In the genomic region with DNA sequence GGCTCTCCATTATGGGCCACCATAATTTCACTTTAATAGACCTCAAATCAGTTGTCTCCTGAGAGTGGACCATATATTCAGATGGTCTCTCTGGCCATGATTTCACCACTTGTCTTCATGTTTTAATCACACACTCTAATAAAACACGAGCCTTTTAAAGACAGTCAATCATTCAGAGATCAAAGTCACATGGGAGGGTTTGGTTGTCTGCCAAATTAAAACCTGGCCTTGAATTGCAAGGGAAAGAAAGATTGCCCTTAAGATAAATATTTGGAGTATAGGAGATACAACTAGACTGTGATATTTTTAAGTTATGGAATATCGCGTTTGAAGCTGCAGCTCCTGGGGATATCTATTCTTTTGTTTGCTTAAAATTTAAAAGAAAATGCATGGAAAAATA, we compare ENCODE assay signal across 25 cellular contexts.
"Had no signal": no experiment of that assay in that cellular context is flagged by ENCODE, and none has a peak within 500 bp of the region (broad histone marks: within the 10 kb centered on the region; RNA-seq: fewer than 3 reads in every experiment).

No MANE protein-coding gene starts in this region.

- DNase-seq: hypothalamus; immature natural killer cell; kidney; left ventricle myocardium inferior; mesendoderm; naive thymus-derived CD8-positive, alpha-beta T cell; nucleus accumbens; pancreas; posterior cingulate gyrus; retina; right cardiac atrium; spleen; stimulated activated CD4-positive, alpha-beta T cell treated with anti-CD3 and anti-CD28 coated beads, Interleukin-4, amount 100 ng/mL, for 24 hours; stimulated activated naive CD4-positive, alpha-beta T cell; tibial artery; trophoblast cell; upper lobe of right lung; uterus had no signal

- H3K27me3 ChIP-seq: pancreas, spleen, suprapubic skin, tibial artery, upper lobe of right lung, uterus had no signal

- H3K36me3 ChIP-seq: left ventricle myocardium inferior, pancreas, prostate gland, spleen, suprapubic skin, thoracic aorta, tibial artery, upper lobe of right lung, uterus had no signal

- H3K9me3 ChIP-seq: left ventricle myocardium inferior, pancreas, prostate gland, suprapubic skin, thoracic aorta, tibial artery, upper lobe of right lung, uterus had no signal

- H3K4me1 ChIP-seq: left ventricle myocardium inferior, pancreas, prostate gland, spleen, suprapubic skin, tibial artery, upper lobe of right lung, uterus had no signal

- ATAC-seq: naive thymus-derived CD8-positive, alpha-beta T cell; pancreas; right cardiac atrium; sciatic nerve; stimulated activated effector memory CD8-positive, alpha-beta T cell treated with anti-CD3 and anti-CD28 coated beads, Interleukin-12 subunit alpha, Interleukin-12 subunit beta, amount 100 ng/mL, for 72 hours; upper lobe of right lung had no signal

- H3K4me3 ChIP-seq: left ventricle myocardium inferior, lung, pancreas, prostate gland, skin epidermis, spleen, suprapubic skin, thoracic aorta, tibial artery, upper lobe of right lung, uterus had no signal

- H3K27ac ChIP-seq: left ventricle myocardium inferior, pancreas, prostate gland, skin epidermis, spleen, suprapubic skin, thoracic aorta, tibial artery, upper lobe of right lung, uterus had no signal
